11 cellular contexts compared by ENCODE assay signal in genomic region chrY:7334449-7334848, GRCh38.
"Had no signal": no experiment of that assay in that cellular context is flagged by ENCODE, and none has a peak within 500 bp of the region (broad histone marks: within the 10 kb centered on the region; RNA-seq: fewer than 3 reads in every experiment).

No MANE protein-coding gene starts in this region.

- H3K4me3 Mint-ChIP-seq: brain had no signal

- H3K27me3 ChIP-seq: hepatocyte, tibial nerve, vagina had no signal

- H3K4me1 Mint-ChIP-seq: brain had no signal

- H3K9me3 ChIP-seq: tibial nerve, vagina had no signal

- H3K9me3 Mint-ChIP-seq: brain had no signal

- H3K4me1 ChIP-seq: parathyroid adenoma, tibial nerve, vagina had no signal

- H3K36me3 ChIP-seq: vagina, WERI-Rb-1 had no signal

- H3K27me3 Mint-ChIP-seq: brain had no signal

- DNase-seq: activated CD4-positive, alpha-beta T cell treated with anti-CD3 and anti-CD28 coated beads, Interleukin-2, amount 50 U/mL, for 1 hour; activated CD8-positive, alpha-beta memory T cell treated with anti-CD3 and anti-CD28 coated beads, Interleukin-2, amount 50 U/mL, for 48 hours; amniotic stem cell; stimulated activated CD4-positive, alpha-beta T cell treated with anti-CD3 and anti-CD28 coated beads, Interleukin-4, amount 100 ng/mL, for 1 hour; T1000; WERI-Rb-1 had no signal

- H3K4me3 ChIP-seq: hepatocyte, tibial nerve, vagina had no signal

- H3K36me3 Mint-ChIP-seq: brain had no signal

- H3K27ac ChIP-seq: hepatocyte, parathyroid adenoma, tibial nerve, vagina, WERI-Rb-1 had no signal

- H3K27ac Mint-ChIP-seq: brain had no signal
